12 cellular contexts compared by ENCODE assay signal in genomic region chr6:164322533-164322932, GRCh38.
DNase-seq lines count a peak whose midpoint lies in the region; ATAC-seq and TF ChIP-seq lines count a peak whose summit lies in the region.
"Had no signal": no experiment of that assay in that cellular context is flagged by ENCODE, and none has a peak within 500 bp of the region (broad histone marks: within the 10 kb centered on the region; RNA-seq: fewer than 3 reads in every experiment).

No MANE protein-coding gene starts in this region.

- TF ChIP-seq CTCF in AG09309 (IDR thresholded peaks at IDR 0.05; ENCODE audit: control insufficient read depth, insufficient read depth, low read depth, low read length, missing control alignments) (no peak), fibroblast of lung (conservative IDR thresholded peaks at IDR 0.05 in 1 of 2, IDR thresholded peaks at IDR 0.05 in 1 of 2; ENCODE audit: low read depth in 1 of 2, low read length in 2 of 2) (no peak)

- H2AFZ ChIP-seq in fibroblast of lung (ENCODE audit: low read length) = no peak overlapping the region
- H2AFZ ChIP-seq: parathyroid adenoma had no signal

- H3K9me3 Mint-ChIP-seq in activated naive CD4-positive, alpha-beta T cell treated with anti-CD3 and anti-CD28 coated beads, Interleukin-2, amount 10 ng/mL, durations not matched to agents 7 days and 5 days = peaks cover 12% of the 10 kb centered on the region

- DNase-seq in AG09309 (ENCODE audit: low read depth) (peak; percentile 81), SK-MEL-5 (ENCODE audit: low read depth, low spot score) (peak; percentile 55), fibroblast of lung (ENCODE audit: low read depth in 2 of 2) (peak; percentile 1 to 91), myocyte (ENCODE audit: low read depth) (peak; percentile 60)
- DNase-seq in activated naive CD4-positive, alpha-beta T cell treated with anti-CD3 and anti-CD28 coated beads, Interleukin-2, amount 10 ng/mL, durations not matched to agents 7 days and 5 days = no peak
- DNase-seq in stimulated activated naive CD8-positive, alpha-beta T cell treated with anti-CD3 and anti-CD28 coated beads, Interleukin-15, Interleukin-2, amounts not matched to agents 100 U/mL and 50 U/mL, for 24 hours = no peak
- DNase-seq: NCI-H2081 had no signal

- no peak overlapping the region for H3K4me3 Mint-ChIP-seq in activated naive CD4-positive, alpha-beta T cell treated with anti-CD3 and anti-CD28 coated beads, Interleukin-2, amount 10 ng/mL, durations not matched to agents 7 days and 5 days
- H3K4me3 Mint-ChIP-seq: T-helper 2 cell treated with Interferon-gamma antibody and Interleukin-4, amounts not matched to agents 5 μg/mL and 100 μg/mL, for 36 hours had no signal

- no peak overlapping the region for H3K4me3 ChIP-seq in AG09309 (ENCODE audit: control insufficient read depth, low read depth, low read length)
- no peak overlapping the region for H3K4me3 ChIP-seq in fibroblast of lung (replicated peaks in 1 of 4; ENCODE audit: control extremely low read depth in 1 of 4, insufficient read depth in 1 of 4, low read depth in 3 of 4, low read length in 4 of 4)
- H3K4me3 ChIP-seq: thoracic aorta had no signal

- H3K27me3 Mint-ChIP-seq in activated naive CD4-positive, alpha-beta T cell treated with anti-CD3 and anti-CD28 coated beads, Interleukin-2, amount 10 ng/mL, durations not matched to agents 7 days and 5 days = no peaks in the 10 kb centered on the region

- no peak overlapping the region for H3K27ac Mint-ChIP-seq in activated naive CD4-positive, alpha-beta T cell treated with anti-CD3 and anti-CD28 coated beads, Interleukin-2, amount 10 ng/mL, durations not matched to agents 7 days and 5 days
- H3K27ac Mint-ChIP-seq: T-helper 2 cell treated with Interferon-gamma antibody and Interleukin-4, amounts not matched to agents 5 μg/mL and 100 μg/mL, for 36 hours had no signal

- no peaks in the 10 kb centered on the region for H4K20me1 ChIP-seq in fibroblast of lung (ENCODE audit: control insufficient read depth, extremely low read depth, insufficient read depth, low read length)

- no peaks in the 10 kb centered on the region for H3K4me1 Mint-ChIP-seq in activated naive CD4-positive, alpha-beta T cell treated with anti-CD3 and anti-CD28 coated beads, Interleukin-2, amount 10 ng/mL, durations not matched to agents 7 days and 5 days

- no peak overlapping the region for H3K4me2 ChIP-seq in fibroblast of lung (ENCODE audit: extremely low read depth, insufficient read depth, low read length)

- no peaks in the 10 kb centered on the region for H3K4me1 ChIP-seq in fibroblast of lung (ENCODE audit: control insufficient read depth, extremely low read depth, insufficient read depth, low read length)
- H3K4me1 ChIP-seq: parathyroid adenoma had no signal

- CTCF ChIA-PET in activated naive CD4-positive, alpha-beta T cell treated with anti-CD3 and anti-CD28 coated beads, Interleukin-2, amount 10 ng/mL, durations not matched to agents 7 days and 5 days (lab: Charles Lee) = no interaction called here

- H3K9me3 ChIP-seq in fibroblast of lung (ENCODE audit: control insufficient read depth, insufficient read depth, low read depth, low read length) = no peaks in the 10 kb centered on the region
- H3K9me3 ChIP-seq: thoracic aorta had no signal

- H3K27ac ChIP-seq in fibroblast of lung (ENCODE audit: insufficient read depth, low read length) = no peak overlapping the region
- H3K27ac ChIP-seq: parathyroid adenoma, thoracic aorta had no signal

- H3K36me3 Mint-ChIP-seq in activated naive CD4-positive, alpha-beta T cell treated with anti-CD3 and anti-CD28 coated beads, Interleukin-2, amount 10 ng/mL, durations not matched to agents 7 days and 5 days = no peaks in the 10 kb centered on the region

- ATAC-seq in HG03139 (IDR thresholded peaks at IDR 0.05; ENCODE audit: unreplicated experiment) (no peak), GM21526 (IDR thresholded peaks at IDR 0.05; ENCODE audit: low FRiP score, unreplicated experiment) (no peak)
- ATAC-seq in stimulated activated naive CD8-positive, alpha-beta T cell treated with anti-CD3 and anti-CD28 coated beads, Interleukin-15, Interleukin-2, amounts not matched to agents 100 U/mL and 50 U/mL, for 24 hours = no peak

- H3K27me3 ChIP-seq in fibroblast of lung (ENCODE audit: control insufficient read depth, insufficient read depth, low read length) = no peaks in the 10 kb centered on the region

- in situ Hi-C loops in SK-MEL-5 (cut with HindIII; ENCODE audit: low pct_unique_long_range_greater_than_20kb, low sequenced_read_pairs) = no loop called here

- no peaks in the 10 kb centered on the region for H3K79me2 ChIP-seq in fibroblast of lung (ENCODE audit: control insufficient read depth, insufficient read depth, low read length)
- H3K79me2 ChIP-seq: parathyroid adenoma had no signal

- no peak overlapping the region for H3K9ac ChIP-seq in fibroblast of lung (ENCODE audit: insufficient read depth, low read length)
- H3K9ac ChIP-seq: parathyroid adenoma had no signal

- no peaks in the 10 kb centered on the region for H3K36me3 ChIP-seq in fibroblast of lung (ENCODE audit: control insufficient read depth, insufficient read depth, low read length)
- H3K36me3 ChIP-seq: thoracic aorta had no signal

Comparison
In these comparisons a context has a peak if more than half of its experiments do, and no peak if none do; other contexts are left out.
1. DNase-seq: peak in AG09309 (single experiment), SK-MEL-5 (single experiment), fibroblast of lung (2 of 2) and myocyte (single experiment); none in activated naive CD4-positive, alpha-beta T cell treated with anti-CD3 and anti-CD28 coated beads, Interleukin-2, amount 10 ng/mL, durations not matched to agents 7 days and 5 days (single experiment) and stimulated activated naive CD8-positive, alpha-beta T cell treated with anti-CD3 and anti-CD28 coated beads, Interleukin-15, Interleukin-2, amounts not matched to agents 100 U/mL and 50 U/mL, for 24 hours (single experiment).